Comparison of ENCODE assay signal across 1 cellular context in genomic region chr1:99004270-99005141, GRCh38.
TF ChIP-seq lines count a peak whose summit lies in the region.

A gene with protein sequence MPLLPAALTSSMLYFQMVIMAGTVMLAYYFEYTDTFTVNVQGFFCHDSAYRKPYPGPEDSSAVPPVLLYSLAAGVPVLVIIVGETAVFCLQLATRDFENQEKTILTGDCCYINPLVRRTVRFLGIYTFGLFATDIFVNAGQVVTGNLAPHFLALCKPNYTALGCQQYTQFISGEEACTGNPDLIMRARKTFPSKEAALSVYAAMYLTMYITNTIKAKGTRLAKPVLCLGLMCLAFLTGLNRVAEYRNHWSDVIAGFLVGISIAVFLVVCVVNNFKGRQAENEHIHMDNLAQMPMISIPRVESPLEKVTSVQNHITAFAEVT (minus strand): TSS chr1:99004861. CDS start chr1:99004671, 190 bp downstream.

TF ChIP-seq in IMR-90, 13 proteins besides CTCF, POLR2A, EP300 and RAD21 (continued from another document):
- TF ChIP-seq ELK1 (IDR thresholded peaks at IDR 0.05; ENCODE audit: borderline replicate concordance, low read depth, low read length): no peak
- no peak for TF ChIP-seq FOS (IDR thresholded peaks at IDR 0.05; ENCODE audit: low read depth, low read length)
- TF ChIP-seq CHD1 (IDR thresholded peaks at IDR 0.05; ENCODE audit: low read depth, low read length): no peak
- no peak for TF ChIP-seq RFX5 (IDR thresholded peaks at IDR 0.05; ENCODE audit: low read depth, low read length)
- TF ChIP-seq RCOR1 (IDR thresholded peaks at IDR 0.05; ENCODE audit: insufficient replicate concordance, low read length): no peak
- TF ChIP-seq NFE2L2 (IDR thresholded peaks at IDR 0.05; ENCODE audit: low read depth, low read length): no peak
- TF ChIP-seq CEBPB (IDR thresholded peaks at IDR 0.05; ENCODE audit: low read depth, low read length): no peak
- TF ChIP-seq SMC3 (IDR thresholded peaks at IDR 0.05; ENCODE audit: low read depth, low read length): no peak
